In the genomic region with DNA sequence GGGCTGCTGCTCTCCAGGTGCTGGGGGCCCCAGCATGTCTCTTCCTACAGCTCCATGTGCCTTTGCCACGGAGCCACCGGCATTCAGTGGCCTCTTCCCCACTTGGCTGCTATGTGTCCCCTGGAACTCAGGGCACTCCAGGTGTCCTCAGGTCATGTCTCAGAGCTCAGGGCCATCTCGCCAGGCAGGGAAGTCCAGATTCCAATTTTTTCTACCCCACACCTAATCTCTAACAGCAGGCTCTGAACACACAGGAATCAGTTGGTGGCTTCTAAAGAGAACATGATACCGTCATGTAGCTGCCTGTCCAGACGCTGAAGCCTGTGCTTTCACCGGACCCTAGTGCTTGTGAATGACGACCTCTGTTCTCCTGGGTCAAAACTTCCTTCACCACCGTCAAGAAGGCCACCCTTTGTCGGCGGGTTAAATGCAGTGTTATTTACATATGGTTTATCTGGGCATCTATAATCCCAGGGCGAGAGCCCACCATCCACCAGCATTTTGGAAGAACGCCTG, we compare ENCODE assay signal across 28 cellular contexts.
"Had no signal": no experiment of that assay in that cellular context is flagged by ENCODE, and none has a peak within 500 bp of the region (broad histone marks: within the 10 kb centered on the region; RNA-seq: fewer than 3 reads in every experiment).

No MANE protein-coding gene starts in this region.

- H3K4me3 ChIP-seq: dorsolateral prefrontal cortex, gastrocnemius medialis, heart left ventricle, left lung, mucosa of descending colon, ovary, smooth muscle cell, suprapubic skin, transverse colon, vagina had no signal

- H3K27ac Mint-ChIP-seq: mesothelial cell of epicardium; natural killer cell treated with Interleukin-12 subunit alpha and Interleukin-12 subunit beta and Interleukin-15 and Interleukin-18, amount 100 ng/mL, for 72 hours; stimulated activated naive CD8-positive, alpha-beta T cell treated with anti-CD3 and anti-CD28 coated beads, Interleukin-15, amount 100 ng/mL, for 72 hours had no signal

- H3K36me3 Mint-ChIP-seq: mesothelial cell of epicardium; naive B cell; natural killer cell treated with Interleukin-12 subunit alpha and Interleukin-12 subunit beta and Interleukin-15 and Interleukin-18, amount 100 ng/mL, for 72 hours had no signal

- H3K36me3 ChIP-seq: gastrocnemius medialis, heart left ventricle, left lung, ovary, suprapubic skin, transverse colon, vagina had no signal

- H3K27ac ChIP-seq: dorsolateral prefrontal cortex, epithelial cell of prostate, gastrocnemius medialis, heart left ventricle, left lung, ovary, suprapubic skin, transverse colon, vagina had no signal

- H3K9me3 ChIP-seq: gastrocnemius medialis, heart left ventricle, left lung, mucosa of descending colon, ovary, suprapubic skin, transverse colon, vagina had no signal

- H3K4me3 Mint-ChIP-seq: mesothelial cell of epicardium; natural killer cell treated with Interleukin-12 subunit alpha and Interleukin-12 subunit beta and Interleukin-15 and Interleukin-18, amount 100 ng/mL, for 72 hours; stimulated activated naive CD8-positive, alpha-beta T cell treated with anti-CD3 and anti-CD28 coated beads, Interleukin-15, amount 100 ng/mL, for 72 hours had no signal

- H3K9me3 Mint-ChIP-seq: mesothelial cell of epicardium; naive B cell; natural killer cell treated with Interleukin-12 subunit alpha and Interleukin-12 subunit beta and Interleukin-15 and Interleukin-18, amount 100 ng/mL, for 72 hours; stimulated activated naive CD8-positive, alpha-beta T cell treated with anti-CD3 and anti-CD28 coated beads, Interleukin-15, amount 100 ng/mL, for 72 hours had no signal

- DNase-seq: effector CD4-positive, alpha-beta T cell; foreskin fibroblast; gastrocnemius medialis; hippocampal formation; left cardiac atrium; mesenchymal stem cell; naive B cell; occipital lobe; ovary; stimulated activated CD4-positive, alpha-beta T cell treated with anti-CD3 and anti-CD28 coated beads, Interleukin-12 subunit alpha, Interleukin-12 subunit beta, amount 100 ng/mL, for 4 hours; stimulated activated CD4-positive, alpha-beta T cell treated with anti-CD3 and anti-CD28 coated beads, Interleukin-1b, Interleukin-23, amount 100 ng/mL, for 48 hours; stimulated activated CD4-positive, alpha-beta T cell treated with anti-CD3 and anti-CD28 coated beads, Interleukin-4, amount 100 ng/mL, for 1 hour; stimulated activated CD8-positive, alpha-beta memory T cell treated with anti-CD3 and anti-CD28 coated beads, Interleukin-4, amount 100 ng/mL, for 48 hours; stimulated activated naive CD4-positive, alpha-beta T cell; stimulated activated naive CD8-positive, alpha-beta T cell treated with anti-CD3 and anti-CD28 coated beads, Interleukin-15, amount 100 ng/mL, for 72 hours; transverse colon had no signal

- H3K4me2 ChIP-seq: smooth muscle cell had no signal

- H3K27me3 ChIP-seq: ovary, vagina had no signal

- ATAC-seq: esophagus mucosa; gastrocnemius medialis; heart left ventricle; left cardiac atrium; left lung; mucosa of descending colon; natural killer cell treated with Interleukin-12 subunit alpha and Interleukin-12 subunit beta and Interleukin-15 and Interleukin-18, amount 100 ng/mL, for 72 hours; sciatic nerve; stimulated activated naive CD8-positive, alpha-beta T cell treated with anti-CD3 and anti-CD28 coated beads, Interleukin-15, amount 100 ng/mL, for 72 hours had no signal
